ENCODE assay signal across 1 cellular context in the genomic region with DNA sequence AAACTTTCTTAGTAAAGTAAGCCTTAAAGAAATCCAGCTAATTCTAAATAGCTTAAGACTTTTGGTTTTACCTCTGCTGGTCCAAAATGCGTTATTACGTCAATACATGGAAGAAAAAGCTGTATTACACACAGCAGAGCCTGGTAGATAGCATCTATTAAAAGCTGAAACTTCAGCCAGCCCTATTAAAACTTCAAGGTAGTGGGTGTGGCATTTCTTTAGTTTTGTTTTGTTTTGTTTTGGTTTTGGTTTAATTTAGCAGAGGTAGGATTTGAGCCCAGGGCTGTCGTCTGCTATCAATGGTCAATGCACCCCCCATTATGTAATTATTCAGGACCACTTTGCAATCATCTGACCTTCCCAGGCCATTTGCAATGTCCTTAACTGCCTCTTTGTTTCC.
TF ChIP-seq lines count a peak whose summit lies in the region.

No MANE protein-coding gene starts in this region.

TF ChIP-seq in K562, 482 proteins besides CTCF, POLR2A, EP300 and RAD21 (continued from another document):
- TF ChIP-seq, protein P1, sequence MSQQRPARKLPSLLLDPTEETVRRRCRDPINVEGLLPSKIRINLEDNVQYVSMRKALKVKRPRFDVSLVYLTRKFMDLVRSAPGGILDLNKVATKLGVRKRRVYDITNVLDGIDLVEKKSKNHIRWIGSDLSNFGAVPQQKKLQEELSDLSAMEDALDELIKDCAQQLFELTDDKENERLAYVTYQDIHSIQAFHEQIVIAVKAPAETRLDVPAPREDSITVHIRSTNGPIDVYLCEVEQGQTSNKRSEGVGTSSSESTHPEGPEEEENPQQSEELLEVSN (IDR thresholded peaks at IDR 0.05; ENCODE audit: borderline replicate concordance in 1 of 2, extremely low read depth in 1 of 2, insufficient read depth in 1 of 2, insufficient read length in 1 of 2, low read depth in 1 of 2, low read length in 1 of 2, poor library complexity in 1 of 2, severe bottlenecking in 1 of 2), result no peak
- TF ChIP-seq ZNF584 (CRISPR knock-in tag; IDR thresholded peaks at IDR 0.05; ENCODE audit: low read depth) (no peak), CBFB (CRISPR knock-in tag; IDR thresholded peaks at IDR 0.05) (no peak), ESRRA (IDR thresholded peaks at IDR 0.05; ENCODE audit: borderline replicate concordance, low read depth) (no peak), ZNF143 (CRISPR knock-in tag; IDR thresholded peaks at IDR 0.05) (no peak), XRCC5 (IDR thresholded peaks at IDR 0.05; ENCODE audit: low read depth, low read length) (no peak), SAP30 (IDR thresholded peaks at IDR 0.05; ENCODE audit: borderline replicate concordance, insufficient read depth, low read depth, low read length, poor library complexity, severe bottlenecking) (no peak)
- TF ChIP-seq, protein P2, sequence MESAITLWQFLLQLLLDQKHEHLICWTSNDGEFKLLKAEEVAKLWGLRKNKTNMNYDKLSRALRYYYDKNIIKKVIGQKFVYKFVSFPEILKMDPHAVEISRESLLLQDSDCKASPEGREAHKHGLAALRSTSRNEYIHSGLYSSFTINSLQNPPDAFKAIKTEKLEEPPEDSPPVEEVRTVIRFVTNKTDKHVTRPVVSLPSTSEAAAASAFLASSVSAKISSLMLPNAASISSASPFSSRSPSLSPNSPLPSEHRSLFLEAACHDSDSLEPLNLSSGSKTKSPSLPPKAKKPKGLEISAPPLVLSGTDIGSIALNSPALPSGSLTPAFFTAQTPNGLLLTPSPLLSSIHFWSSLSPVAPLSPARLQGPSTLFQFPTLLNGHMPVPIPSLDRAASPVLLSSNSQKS (CRISPR knock-in tag; IDR thresholded peaks at IDR 0.05), result no peak
- TF ChIP-seq, protein P3, sequence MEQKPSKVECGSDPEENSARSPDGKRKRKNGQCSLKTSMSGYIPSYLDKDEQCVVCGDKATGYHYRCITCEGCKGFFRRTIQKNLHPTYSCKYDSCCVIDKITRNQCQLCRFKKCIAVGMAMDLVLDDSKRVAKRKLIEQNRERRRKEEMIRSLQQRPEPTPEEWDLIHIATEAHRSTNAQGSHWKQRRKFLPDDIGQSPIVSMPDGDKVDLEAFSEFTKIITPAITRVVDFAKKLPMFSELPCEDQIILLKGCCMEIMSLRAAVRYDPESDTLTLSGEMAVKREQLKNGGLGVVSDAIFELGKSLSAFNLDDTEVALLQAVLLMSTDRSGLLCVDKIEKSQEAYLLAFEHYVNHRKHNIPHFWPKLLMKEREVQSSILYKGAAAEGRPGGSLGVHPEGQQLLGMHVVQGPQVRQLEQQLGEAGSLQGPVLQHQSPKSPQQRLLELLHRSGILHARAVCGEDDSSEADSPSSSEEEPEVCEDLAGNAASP (IDR thresholded peaks at IDR 0.05), result no peak
- TF ChIP-seq, protein P4, sequence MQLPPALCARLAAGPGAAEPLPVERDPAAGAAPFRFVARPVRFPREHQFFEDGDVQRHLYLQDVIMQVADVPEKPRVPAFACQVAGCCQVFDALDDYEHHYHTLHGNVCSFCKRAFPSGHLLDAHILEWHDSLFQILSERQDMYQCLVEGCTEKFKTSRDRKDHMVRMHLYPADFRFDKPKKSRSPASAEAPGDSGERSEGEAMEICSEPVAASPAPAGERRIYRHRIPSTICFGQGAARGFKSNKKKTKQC (CRISPR knock-in tag; IDR thresholded peaks at IDR 0.05), result no peak
- TF ChIP-seq, protein P5, sequence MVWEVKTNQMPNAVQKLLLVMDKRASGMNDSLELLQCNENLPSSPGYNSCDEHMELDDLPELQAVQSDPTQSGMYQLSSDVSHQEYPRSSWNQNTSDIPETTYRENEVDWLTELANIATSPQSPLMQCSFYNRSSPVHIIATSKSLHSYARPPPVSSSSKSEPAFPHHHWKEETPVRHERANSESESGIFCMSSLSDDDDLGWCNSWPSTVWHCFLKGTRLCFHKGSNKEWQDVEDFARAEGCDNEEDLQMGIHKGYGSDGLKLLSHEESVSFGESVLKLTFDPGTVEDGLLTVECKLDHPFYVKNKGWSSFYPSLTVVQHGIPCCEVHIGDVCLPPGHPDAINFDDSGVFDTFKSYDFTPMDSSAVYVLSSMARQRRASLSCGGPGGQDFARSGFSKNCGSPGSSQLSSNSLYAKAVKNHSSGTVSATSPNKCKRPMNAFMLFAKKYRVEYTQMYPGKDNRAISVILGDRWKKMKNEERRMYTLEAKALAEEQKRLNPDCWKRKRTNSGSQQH (CRISPR knock-in tag; IDR thresholded peaks at IDR 0.05), result no peak
- TF ChIP-seq, protein P6, sequence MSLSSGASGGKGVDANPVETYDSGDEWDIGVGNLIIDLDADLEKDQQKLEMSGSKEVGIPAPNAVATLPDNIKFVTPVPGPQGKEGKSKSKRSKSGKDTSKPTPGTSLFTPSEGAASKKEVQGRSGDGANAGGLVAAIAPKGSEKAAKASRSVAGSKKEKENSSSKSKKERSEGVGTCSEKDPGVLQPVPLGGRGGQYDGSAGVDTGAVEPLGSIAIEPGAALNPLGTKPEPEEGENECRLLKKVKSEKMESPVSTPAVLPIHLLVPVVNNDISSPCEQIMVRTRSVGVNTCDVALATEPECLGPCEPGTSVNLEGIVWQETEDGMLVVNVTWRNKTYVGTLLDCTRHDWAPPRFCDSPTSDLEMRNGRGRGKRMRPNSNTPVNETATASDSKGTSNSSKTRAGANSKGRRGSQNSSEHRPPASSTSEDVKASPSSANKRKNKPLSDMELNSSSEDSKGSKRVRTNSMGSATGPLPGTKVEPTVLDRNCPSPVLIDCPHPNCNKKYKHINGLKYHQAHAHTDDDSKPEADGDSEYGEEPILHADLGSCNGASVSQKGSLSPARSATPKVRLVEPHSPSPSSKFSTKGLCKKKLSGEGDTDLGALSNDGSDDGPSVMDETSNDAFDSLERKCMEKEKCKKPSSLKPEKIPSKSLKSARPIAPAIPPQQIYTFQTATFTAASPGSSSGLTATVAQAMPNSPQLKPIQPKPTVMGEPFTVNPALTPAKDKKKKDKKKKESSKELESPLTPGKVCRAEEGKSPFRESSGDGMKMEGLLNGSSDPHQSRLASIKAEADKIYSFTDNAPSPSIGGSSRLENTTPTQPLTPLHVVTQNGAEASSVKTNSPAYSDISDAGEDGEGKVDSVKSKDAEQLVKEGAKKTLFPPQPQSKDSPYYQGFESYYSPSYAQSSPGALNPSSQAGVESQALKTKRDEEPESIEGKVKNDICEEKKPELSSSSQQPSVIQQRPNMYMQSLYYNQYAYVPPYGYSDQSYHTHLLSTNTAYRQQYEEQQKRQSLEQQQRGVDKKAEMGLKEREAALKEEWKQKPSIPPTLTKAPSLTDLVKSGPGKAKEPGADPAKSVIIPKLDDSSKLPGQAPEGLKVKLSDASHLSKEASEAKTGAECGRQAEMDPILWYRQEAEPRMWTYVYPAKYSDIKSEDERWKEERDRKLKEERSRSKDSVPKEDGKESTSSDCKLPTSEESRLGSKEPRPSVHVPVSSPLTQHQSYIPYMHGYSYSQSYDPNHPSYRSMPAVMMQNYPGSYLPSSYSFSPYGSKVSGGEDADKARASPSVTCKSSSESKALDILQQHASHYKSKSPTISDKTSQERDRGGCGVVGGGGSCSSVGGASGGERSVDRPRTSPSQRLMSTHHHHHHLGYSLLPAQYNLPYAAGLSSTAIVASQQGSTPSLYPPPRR (CRISPR knock-in tag; IDR thresholded peaks at IDR 0.05; ENCODE audit: borderline replicate concordance), result no peak
